Comparison of ENCODE assay signal across 10 cellular contexts in the genomic region with DNA sequence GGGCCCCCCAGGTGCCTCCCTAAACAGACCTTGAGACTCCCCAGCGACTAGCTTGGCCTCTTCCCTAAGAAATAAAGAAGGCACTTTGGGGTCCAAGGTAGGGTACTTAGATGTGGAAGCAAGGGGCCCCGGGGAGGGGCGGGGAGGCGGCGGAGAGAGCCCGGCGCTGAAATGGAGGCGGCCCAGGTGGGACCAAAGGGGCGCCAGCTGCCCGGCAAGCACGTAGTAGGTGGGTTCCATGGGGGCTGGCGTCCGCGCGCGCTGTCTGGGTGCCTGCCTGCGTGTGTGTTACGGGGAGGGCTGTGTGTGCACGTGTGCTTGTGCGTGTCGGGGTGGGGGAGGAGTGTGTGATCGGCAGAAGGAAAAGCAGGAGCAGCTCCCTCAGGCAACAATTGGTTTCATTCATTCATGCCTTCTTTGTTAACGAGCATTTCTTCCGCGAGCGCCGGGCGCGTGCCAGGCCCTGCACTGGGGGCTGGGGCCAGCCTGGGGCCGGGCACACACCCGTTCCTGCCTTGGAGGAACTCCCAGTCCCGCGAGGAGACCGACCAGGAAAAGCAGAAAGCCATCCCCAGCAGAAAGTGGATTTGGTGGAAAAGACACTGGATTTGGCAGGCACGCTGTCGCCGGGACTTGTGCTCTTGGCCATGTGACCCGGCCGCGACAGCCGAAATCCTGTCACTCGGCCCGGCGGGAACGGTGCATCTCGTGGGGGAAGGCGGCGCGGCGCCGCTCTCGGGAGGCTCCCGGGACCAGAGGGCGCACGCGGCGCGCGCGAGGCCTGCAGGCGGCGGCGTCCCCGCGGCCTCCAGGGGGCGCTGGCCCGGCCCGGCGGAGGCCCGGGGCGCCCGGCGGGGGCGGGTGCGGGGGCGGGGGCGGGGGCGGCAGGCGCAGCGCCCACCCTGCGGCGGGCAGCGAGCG. TPM values are rescaled to one million over a fixed set of nuclear protein-coding genes. Genes with fewer than 3 reads are reported as not detected.
DNase-seq lines count a peak whose midpoint lies in the region; ATAC-seq lines count a peak whose summit lies in the region.
"Had no signal": no experiment of that assay in that cellular context is flagged by ENCODE, and none has a peak within 500 bp of the region (broad histone marks: within the 10 kb centered on the region; RNA-seq: fewer than 3 reads in every experiment).

No MANE protein-coding gene starts in this region.

- ATAC-seq in stimulated activated naive CD8-positive, alpha-beta T cell treated with anti-CD3 and anti-CD28 coated beads, Interleukin-15, amount 100 ng/mL, for 72 hours = no peak
- no peak for ATAC-seq in GM19395 (IDR thresholded peaks at IDR 0.05; ENCODE audit: unreplicated experiment)

- H3K9me3 ChIP-seq in iPS DF 6.9 (ENCODE audit: control insufficient read depth, insufficient read depth, low read length) = no peaks in the 10 kb centered on the region

- no peak overlapping the region for H3K27ac Mint-ChIP-seq in activated T-cell treated with anti-CD3 and anti-CD28 coated beads, Interleukin-2, amount 50 U/mL, for 24 hours
- H3K27ac Mint-ChIP-seq in stimulated activated naive CD8-positive, alpha-beta T cell treated with anti-CD3 and anti-CD28 coated beads, Interleukin-15, amount 100 ng/mL, for 72 hours = no peak overlapping the region

- H3K4me1 Mint-ChIP-seq in activated T-cell treated with anti-CD3 and anti-CD28 coated beads, Interleukin-2, amount 50 U/mL, for 24 hours (ENCODE audit: low read depth) = peaks cover 11% of the 10 kb centered on the region
- peaks cover 26% of the 10 kb centered on the region for H3K4me1 Mint-ChIP-seq in stimulated activated naive CD8-positive, alpha-beta T cell treated with anti-CD3 and anti-CD28 coated beads, Interleukin-15, amount 100 ng/mL, for 72 hours

- peaks cover 5% of the 10 kb centered on the region; the same call in 1 of the 2 replicates for H3K4me1 ChIP-seq in iPS DF 6.9 (ENCODE audit: control insufficient read depth, insufficient read depth, low read length)

- DNase-seq in activated T-cell treated with anti-CD3 and anti-CD28 coated beads, Interleukin-2, amount 50 U/mL, for 24 hours = peak; percentile 38
- DNase-seq in activated T-cell treated with anti-CD3 and anti-CD28 coated beads for 4 hours (no peak), SK-MEL-5 (ENCODE audit: low read depth, low spot score) (peak; percentile 45), iPS DF 6.9 (ENCODE audit: low read depth, low spot score) (no peak), 8988T (no peak), SHP77 (lab: John Stamatoyannopoulos, UW) (no peak)
- DNase-seq in stimulated activated naive CD8-positive, alpha-beta T cell treated with anti-CD3 and anti-CD28 coated beads, Interleukin-15, amount 100 ng/mL, for 72 hours = no peak

- H3K4me3 Mint-ChIP-seq in activated T-cell treated with anti-CD3 and anti-CD28 coated beads, Interleukin-2, amount 50 U/mL, for 24 hours = no peak overlapping the region
- peak overlapping the region; percentile 26 to 76 for H3K4me3 Mint-ChIP-seq in stimulated activated naive CD8-positive, alpha-beta T cell treated with anti-CD3 and anti-CD28 coated beads, Interleukin-15, amount 100 ng/mL, for 72 hours

- no peaks in the 10 kb centered on the region for H3K36me3 ChIP-seq in iPS DF 6.9 (ENCODE audit: control insufficient read depth, insufficient read depth, low read length)

- H3K27me3 ChIP-seq in iPS DF 6.9 (ENCODE audit: control insufficient read depth, insufficient read depth, low read length) = peaks cover 57% of the 10 kb centered on the region

- in situ Hi-C loops in SK-MEL-5 (cut with HindIII; ENCODE audit: low pct_unique_long_range_greater_than_20kb, low sequenced_read_pairs) = no loop called here

- no peaks in the 10 kb centered on the region for H3K9me3 Mint-ChIP-seq in activated T-cell treated with anti-CD3 and anti-CD28 coated beads, Interleukin-2, amount 50 U/mL, for 24 hours
- no peaks in the 10 kb centered on the region for H3K9me3 Mint-ChIP-seq in stimulated activated naive CD8-positive, alpha-beta T cell treated with anti-CD3 and anti-CD28 coated beads, Interleukin-15, amount 100 ng/mL, for 72 hours

- peaks cover 71% of the 10 kb centered on the region for H3K27me3 Mint-ChIP-seq in activated T-cell treated with anti-CD3 and anti-CD28 coated beads, Interleukin-2, amount 50 U/mL, for 24 hours
- H3K27me3 Mint-ChIP-seq in stimulated activated naive CD8-positive, alpha-beta T cell treated with anti-CD3 and anti-CD28 coated beads, Interleukin-15, amount 100 ng/mL, for 72 hours = peaks cover 76% of the 10 kb centered on the region

- peak overlapping the region; percentile 17; the same call in 1 of the 2 replicates for H3K4me3 ChIP-seq in iPS DF 6.9 (ENCODE audit: low read length)

- no peak overlapping the region for H3K27ac ChIP-seq in iPS DF 6.9 (ENCODE audit: low read length)

- no CpG with 5 or more reads among the region's 84 CpGs for WGBS in iPS DF 6.9 (ENCODE audit: insufficient coverage, insufficient read length)

- no peaks in the 10 kb centered on the region for H3K36me3 Mint-ChIP-seq in activated T-cell treated with anti-CD3 and anti-CD28 coated beads, Interleukin-2, amount 50 U/mL, for 24 hours (ENCODE audit: low read depth)

RNA-seq across cellular contexts. Expression of gene DUSP9, which starts 3.3 kb away (rescaled TPM):
- 6.1 and 6.8 TPM in 2 replicates for total RNA-seq in SK-MEL-5 (2014; rRNA removed; shearing (Covaris generic))
- 8.9 and 9.0 TPM in 2 replicates for polyA plus RNA-seq in SK-MEL-5 (2015; cell fraction: cytosol; rRNA removed)
- 6.9 and 8.1 TPM in 2 replicates for polyA plus RNA-seq in SK-MEL-5 (2015; cell fraction: nucleus; rRNA removed)
- total RNA-seq: myocyte had no signal

RNA-seq across cellular contexts. Expression of gene PNCK, which starts 29.9 kb away (rescaled TPM):
- 0.64 and 0.87 TPM in 2 replicates for total RNA-seq in SK-MEL-5 (2014; rRNA removed; shearing (Covaris generic))
- 0.33 and 1.3 TPM in 2 replicates for polyA plus RNA-seq in SK-MEL-5 (2015; cell fraction: cytosol; rRNA removed)
- 10.3 and 10.4 TPM in 2 replicates for polyA plus RNA-seq in SK-MEL-5 (2015; cell fraction: nucleus; rRNA removed)
- total RNA-seq: Daoy had no signal

RNA-seq across cellular contexts. Expression of gene SLC6A8, which starts 44.0 kb away (rescaled TPM):
- total RNA-seq in SK-MEL-5 (2014; rRNA removed; shearing (Covaris generic)) = 44.7 and 48.1 TPM in 2 replicates
- polyA plus RNA-seq in SK-MEL-5 (2015; cell fraction: cytosol; rRNA removed) = 114 and 126 TPM in 2 replicates
- 179 and 194 TPM in 2 replicates for polyA plus RNA-seq in SK-MEL-5 (2015; cell fraction: nucleus; rRNA removed)

RNA-seq across cellular contexts. Expression of gene CCNQ, which starts 44.8 kb away (rescaled TPM):
- total RNA-seq in SK-MEL-5 (2014; rRNA removed; shearing (Covaris generic)) = 44.4 and 45.2 TPM in 2 replicates
- polyA plus RNA-seq in SK-MEL-5 (2015; cell fraction: cytosol; rRNA removed) = 38.0 and 43.2 TPM in 2 replicates
- 11.3 and 16.7 TPM in 2 replicates for polyA plus RNA-seq in SK-MEL-5 (2015; cell fraction: nucleus; rRNA removed)

Comparison
In these comparisons a context has a peak if more than half of its experiments do, and no peak if none do; other contexts are left out.
1. DNase-seq: peak in activated T-cell treated with anti-CD3 and anti-CD28 coated beads, Interleukin-2, amount 50 U/mL, for 24 hours (single experiment) and SK-MEL-5 (single experiment); none in activated T-cell treated with anti-CD3 and anti-CD28 coated beads for 4 hours (single experiment), iPS DF 6.9 (single experiment), stimulated activated naive CD8-positive, alpha-beta T cell treated with anti-CD3 and anti-CD28 coated beads, Interleukin-15, amount 100 ng/mL, for 72 hours (0 of 2), 8988T (single experiment) and SHP77 (0 of 2).